In the genomic region with DNA sequence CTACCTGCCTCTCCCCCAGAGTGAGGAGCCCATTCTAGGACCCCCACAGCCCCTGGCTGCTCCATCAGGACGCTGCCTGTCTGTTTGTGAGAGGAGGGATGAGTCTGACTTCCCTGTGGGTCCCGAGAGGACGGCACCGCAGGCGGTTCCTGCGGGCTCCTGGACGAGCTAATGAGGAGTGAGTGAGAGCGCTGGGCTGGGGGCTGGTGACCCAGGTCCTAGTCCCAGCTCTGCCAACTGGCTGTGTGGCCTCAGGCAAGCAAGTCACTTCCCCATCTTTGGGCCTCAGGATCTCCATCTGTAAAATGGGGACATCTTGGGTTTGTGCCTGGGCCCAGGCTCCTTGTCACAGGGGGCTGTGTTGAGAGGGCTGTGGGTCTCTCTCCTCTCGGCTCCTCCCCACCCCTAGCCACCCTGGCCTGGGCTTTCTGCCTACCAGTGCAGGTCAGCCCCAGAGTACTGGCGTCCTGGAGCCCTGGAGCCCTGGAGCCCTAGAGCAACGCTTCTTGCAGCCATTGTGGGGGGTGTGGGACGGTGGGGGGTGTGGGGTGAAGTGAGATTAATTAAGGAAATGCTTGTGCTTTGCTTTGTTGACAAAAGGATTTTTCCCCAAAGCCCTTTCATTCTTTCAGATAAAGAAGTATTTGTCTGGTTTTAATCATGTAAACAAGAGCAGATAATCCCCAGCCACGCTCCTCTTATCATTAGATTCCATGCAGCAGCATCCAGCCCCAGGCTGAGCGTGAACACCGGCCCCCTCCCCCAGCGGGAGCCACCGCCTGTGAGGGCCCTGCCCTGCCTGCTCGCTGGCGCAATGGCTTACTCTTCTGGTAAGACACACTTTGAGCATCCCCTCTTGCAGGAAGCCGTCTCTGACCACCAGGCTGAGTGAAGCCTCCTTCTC, we compare ENCODE assay signal across 1 cellular context.
TF ChIP-seq lines count a peak whose summit lies in the region.

No MANE protein-coding gene starts in this region.

TF ChIP-seq in K562, 482 proteins besides CTCF, POLR2A, EP300 and RAD21 (continued from another document):
- TF ChIP-seq, protein P1, sequence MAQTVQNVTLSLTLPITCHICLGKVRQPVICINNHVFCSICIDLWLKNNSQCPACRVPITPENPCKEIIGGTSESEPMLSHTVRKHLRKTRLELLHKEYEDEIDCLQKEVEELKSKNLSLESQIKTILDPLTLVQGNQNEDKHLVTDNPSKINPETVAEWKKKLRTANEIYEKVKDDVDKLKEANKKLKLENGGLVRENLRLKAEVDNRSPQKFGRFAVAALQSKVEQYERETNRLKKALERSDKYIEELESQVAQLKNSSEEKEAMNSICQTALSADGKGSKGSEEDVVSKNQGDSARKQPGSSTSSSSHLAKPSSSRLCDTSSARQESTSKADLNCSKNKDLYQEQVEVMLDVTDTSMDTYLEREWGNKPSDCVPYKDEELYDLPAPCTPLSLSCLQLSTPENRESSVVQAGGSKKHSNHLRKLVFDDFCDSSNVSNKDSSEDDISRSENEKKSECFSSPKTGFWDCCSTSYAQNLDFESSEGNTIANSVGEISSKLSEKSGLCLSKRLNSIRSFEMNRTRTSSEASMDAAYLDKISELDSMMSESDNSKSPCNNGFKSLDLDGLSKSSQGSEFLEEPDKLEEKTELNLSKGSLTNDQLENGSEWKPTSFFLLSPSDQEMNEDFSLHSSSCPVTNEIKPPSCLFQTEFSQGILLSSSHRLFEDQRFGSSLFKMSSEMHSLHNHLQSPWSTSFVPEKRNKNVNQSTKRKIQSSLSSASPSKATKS (CRISPR knock-in tag; IDR thresholded peaks at IDR 0.05), result no peak
- TF ChIP-seq ZNF224 (CRISPR knock-in tag; IDR thresholded peaks at IDR 0.05) (no peak), JUND (IDR thresholded peaks at IDR 0.05; ENCODE audit: borderline replicate concordance, low read depth, low read length) (no peak), JUND (tag; IDR thresholded peaks at IDR 0.05; ENCODE audit: borderline replicate concordance, low read depth, low read length) (no peak), ARID1B (IDR thresholded peaks at IDR 0.05) (peak; percentile 24; the same call in 1 of the 2 replicates), SOX6 (IDR thresholded peaks at IDR 0.05) (peak; percentile 76; the same call in 1 of the 2 replicates), MTA2 (IDR thresholded peaks at IDR 0.05; ENCODE audit: low read depth) (0 out of 2 replicates have a peak, but pooled peaks have one; percentile 21), NRF1 (conservative IDR thresholded peaks at IDR 0.05 in 1 of 2, IDR thresholded peaks at IDR 0.05 in 1 of 2) (0 out of 4 replicates have a peak, but pooled peaks of 1 of the 2 experiments have one; percentile 13), KAT8 (IDR thresholded peaks at IDR 0.05; ENCODE audit: low read depth) (no peak), ZNF668 (CRISPR knock-in tag; IDR thresholded peaks at IDR 0.05) (no peak), KDM2B (CRISPR knock-in tag; IDR thresholded peaks at IDR 0.05) (no peak)
- TF ChIP-seq, protein P2, sequence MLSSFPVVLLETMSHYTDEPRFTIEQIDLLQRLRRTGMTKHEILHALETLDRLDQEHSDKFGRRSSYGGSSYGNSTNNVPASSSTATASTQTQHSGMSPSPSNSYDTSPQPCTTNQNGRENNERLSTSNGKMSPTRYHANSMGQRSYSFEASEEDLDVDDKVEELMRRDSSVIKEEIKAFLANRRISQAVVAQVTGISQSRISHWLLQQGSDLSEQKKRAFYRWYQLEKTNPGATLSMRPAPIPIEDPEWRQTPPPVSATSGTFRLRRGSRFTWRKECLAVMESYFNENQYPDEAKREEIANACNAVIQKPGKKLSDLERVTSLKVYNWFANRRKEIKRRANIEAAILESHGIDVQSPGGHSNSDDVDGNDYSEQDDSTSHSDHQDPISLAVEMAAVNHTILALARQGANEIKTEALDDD (IDR thresholded peaks at IDR 0.05), result no peak
- TF ChIP-seq, protein P3, sequence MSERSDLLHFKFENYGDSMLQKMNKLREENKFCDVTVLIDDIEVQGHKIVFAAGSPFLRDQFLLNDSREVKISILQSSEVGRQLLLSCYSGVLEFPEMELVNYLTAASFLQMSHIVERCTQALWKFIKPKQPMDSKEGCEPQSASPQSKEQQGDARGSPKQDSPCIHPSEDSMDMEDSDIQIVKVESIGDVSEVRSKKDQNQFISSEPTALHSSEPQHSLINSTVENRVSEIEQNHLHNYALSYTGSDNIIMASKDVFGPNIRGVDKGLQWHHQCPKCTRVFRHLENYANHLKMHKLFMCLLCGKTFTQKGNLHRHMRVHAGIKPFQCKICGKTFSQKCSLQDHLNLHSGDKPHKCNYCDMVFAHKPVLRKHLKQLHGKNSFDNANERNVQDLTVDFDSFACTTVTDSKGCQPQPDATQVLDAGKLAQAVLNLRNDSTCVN (CRISPR knock-in tag; IDR thresholded peaks at IDR 0.05), result no peak
- TF ChIP-seq, protein P4, sequence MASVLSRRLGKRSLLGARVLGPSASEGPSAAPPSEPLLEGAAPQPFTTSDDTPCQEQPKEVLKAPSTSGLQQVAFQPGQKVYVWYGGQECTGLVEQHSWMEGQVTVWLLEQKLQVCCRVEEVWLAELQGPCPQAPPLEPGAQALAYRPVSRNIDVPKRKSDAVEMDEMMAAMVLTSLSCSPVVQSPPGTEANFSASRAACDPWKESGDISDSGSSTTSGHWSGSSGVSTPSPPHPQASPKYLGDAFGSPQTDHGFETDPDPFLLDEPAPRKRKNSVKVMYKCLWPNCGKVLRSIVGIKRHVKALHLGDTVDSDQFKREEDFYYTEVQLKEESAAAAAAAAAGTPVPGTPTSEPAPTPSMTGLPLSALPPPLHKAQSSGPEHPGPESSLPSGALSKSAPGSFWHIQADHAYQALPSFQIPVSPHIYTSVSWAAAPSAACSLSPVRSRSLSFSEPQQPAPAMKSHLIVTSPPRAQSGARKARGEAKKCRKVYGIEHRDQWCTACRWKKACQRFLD (CRISPR knock-in tag; IDR thresholded peaks at IDR 0.05), result no peak
